ENCODE assay signal across 24 cellular contexts in the genomic region with DNA sequence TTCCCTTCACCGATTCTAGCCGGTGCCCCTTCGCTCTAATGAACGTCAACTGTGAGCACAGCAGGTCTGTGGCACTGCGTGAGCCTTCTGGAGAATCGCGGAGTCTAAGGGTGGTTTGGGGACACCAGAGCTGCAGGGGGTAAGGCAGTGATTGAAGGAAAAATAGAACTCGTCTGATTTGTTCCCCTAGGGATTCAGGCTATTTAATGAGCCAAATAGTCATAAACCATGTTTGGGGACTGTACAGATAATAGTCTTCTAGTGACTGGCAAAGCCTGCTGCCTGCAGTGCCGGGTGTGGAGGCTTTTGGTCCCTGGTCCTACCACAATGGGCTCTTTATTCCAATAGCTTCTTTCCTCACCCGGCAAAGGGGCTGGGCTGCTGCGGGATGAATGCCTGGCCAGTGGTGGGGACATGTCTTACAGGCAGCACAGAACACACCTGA. TPM values are rescaled to one million over a fixed set of nuclear protein-coding genes. Genes with fewer than 3 reads are reported as not detected.
DNase-seq lines count a peak whose midpoint lies in the region; ATAC-seq, FAIRE-seq and TF ChIP-seq lines count a peak whose summit lies in the region.
"Had no signal": no experiment of that assay in that cellular context is flagged by ENCODE, and none has a peak within 500 bp of the region (broad histone marks: within the 10 kb centered on the region; RNA-seq: fewer than 3 reads in every experiment).

No MANE protein-coding gene starts in this region.

- 38 to 45% methylated on average over 11 of the region's 11 CpGs for WGBS in pancreas, 2 donors
- 64 to 69% methylated on average over 11 of the region's 11 CpGs for WGBS in GM23248 (ENCODE audit: low coverage in 1 of 2, low lambda C conversion rate in 2 of 2, missing lambda C conversion rate in 2 of 2), 2 experiments

- no peaks in the 10 kb centered on the region for H4K20me1 ChIP-seq in GM23248 (ENCODE audit: insufficient read depth)

- no peak overlapping the region for H3K9ac ChIP-seq in GM23248

- no peaks in the 10 kb centered on the region for H3F3A ChIP-seq in GM23248 (ENCODE audit: insufficient read depth)

- H3K4me1 ChIP-seq in pancreas: no peaks in the 10 kb centered on the region
- H3K4me1 ChIP-seq in GM23248 (ENCODE audit: insufficient read depth): no peaks in the 10 kb centered on the region
- H3K4me1 ChIP-seq: heart right ventricle, thyroid gland had no signal

- FAIRE-seq in pancreas (lab: Jason Lieb, UNC): no peak
- FAIRE-seq: keratinocyte, small intestine had no signal

- intact Hi-C loops in dorsolateral prefrontal cortex (cut with DNase I) (no loop called here), pancreas (cut with DNase I) (no loop called here)

- H3K27me3 ChIP-seq in dorsolateral prefrontal cortex (peaks cover 0 to 19% (median 0%) of the 10 kb centered on the region in 45 donors), pancreas (no peaks in the 10 kb centered on the region), GM23248 (replicated peaks; ENCODE audit: insufficient read depth) (peaks cover 10% of the 10 kb centered on the region; the same call in 1 of the 2 replicates)
- H3K27me3 ChIP-seq: thyroid gland had no signal

- peak in 2 of 56 donors; percentile 12 to 15 for TF ChIP-seq CTCF in dorsolateral prefrontal cortex (IDR thresholded peaks at IDR 0.05 in 54 of 56, conservative IDR thresholded peaks at IDR 0.05 in 2 of 56; ENCODE audit: low read depth in 1 of 56, partially characterized antibody in 56 of 56)
- TF ChIP-seq CTCF in pancreas (IDR thresholded peaks at IDR 0.05): no peak

- H3K27ac ChIP-seq in dorsolateral prefrontal cortex: peak overlapping the region in 40 of 59 donors; percentile 12 to 83 (median 64)
- H3K27ac ChIP-seq in pancreas: no peak overlapping the region
- H3K27ac ChIP-seq in GM23248: no peak overlapping the region
- H3K27ac ChIP-seq: brain microvascular endothelial cell, heart right ventricle, neutrophil, thyroid gland had no signal

- H3K4me2 ChIP-seq in GM23248 (ENCODE audit: unreplicated experiment): no peak overlapping the region

- no peaks in the 10 kb centered on the region for H3K36me3 ChIP-seq in pancreas
- no peaks in the 10 kb centered on the region for H3K36me3 ChIP-seq in GM23248 (ENCODE audit: low read depth)
- H3K36me3 ChIP-seq: brain microvascular endothelial cell, heart right ventricle, neutrophil, thyroid gland had no signal

- no peak overlapping the region for H2AFZ ChIP-seq in GM23248

- in situ Hi-C loops in GM23248 (cut with MboI): loop anchor here (5.0 kb wide), 1 partner anchor 50 kb away; no protein-coding TSS in a partner anchor

- peak; percentile 19 for DNase-seq in COR-L47 (lab: John Stamatoyannopoulos, UW)
- DNase-seq in NCI-H2171 (lab: John Stamatoyannopoulos, UW): peak; percentile 51
- peak in 8 of 10 donors; percentile 48 to 73 (median 65) for DNase-seq in dorsolateral prefrontal cortex
- DNase-seq in pancreas: peak in 3 of 6 donors; percentile 15 to 48 (median 22)
- no peak for DNase-seq in GM23248
- no peak for DNase-seq in AG08396 (ENCODE audit: low spot score)
- DNase-seq in NCI-H1048 (lab: John Stamatoyannopoulos, UW): no peak
- DNase-seq: activated naive CD4-positive, alpha-beta T cell treated with anti-CD3 and anti-CD28 coated beads, Interleukin-2, amount 10 ng/mL, durations not matched to agents 7 days and 5 days; brain microvascular endothelial cell; DMS79 treated with DMSO at 0.1 percent for 48 hours; GOT3; IMR-90; MM.1S; NCI-H2081; small intestine; stimulated activated CD4-positive, alpha-beta T cell treated with anti-CD3 and anti-CD28 coated beads, Interleukin-4, amount 100 ng/mL, for 4 hours; stimulated activated CD8-positive, alpha-beta memory T cell treated with anti-CD3 and anti-CD28 coated beads, Interleukin-4, amount 100 ng/mL, for 48 hours; thyroid gland had no signal

- H3K9me2 ChIP-seq in GM23248 (ENCODE audit: insufficient read depth): no peaks in the 10 kb centered on the region

- H3K4me3 ChIP-seq in dorsolateral prefrontal cortex (peak overlapping the region in 5 of 59 donors; percentile 5 to 28 (median 8)), pancreas (no peak overlapping the region), GM23248 (no peak overlapping the region)
- H3K4me3 ChIP-seq: heart right ventricle, thyroid gland had no signal

- peak in 3 of 4 donors; percentile 35 to 76 (median 61) for ATAC-seq in pancreas
- ATAC-seq: esophagus mucosa, heart right ventricle, Panc1 had no signal

- no peaks in the 10 kb centered on the region for H3K79me2 ChIP-seq in GM23248 (ENCODE audit: insufficient read depth)

- H3K9me3 ChIP-seq in pancreas (no peaks in the 10 kb centered on the region), GM23248 (ENCODE audit: low read depth) (no peaks in the 10 kb centered on the region)
- H3K9me3 ChIP-seq: heart right ventricle, neutrophil, thyroid gland had no signal

RNA-seq across cellular contexts. Expression of a gene that starts 11.1 kb away (rescaled TPM):
- total RNA-seq in dorsolateral prefrontal cortex (1 to 10 TPM in 92 of 120 experiments, under 1 TPM in 28; 0.36 to 3.2 (median 1.3) TPM), pancreas (under 1 TPM in 4 of 6 donors, not detected in 2; 0.04 to 0.12 (median 0.09) TPM)
- polyA plus RNA-seq in pancreas (under 1 TPM; 0.02 to 0.15 TPM), GM23248 (2016; fragmentation: Nextera tagmentation; extraction: Ambion mirVana) (not detected in 2 replicates)
- total RNA-seq in GM23248 (2014; rRNA removed; shearing (Covaris generic)): not detected in 2 replicates
- total RNA-seq: esophagus mucosa, mesenteric fat pad had no signal
- polyA plus RNA-seq: heart right ventricle had no signal

RNA-seq across cellular contexts. Expression of a gene that starts 55.2 kb away (rescaled TPM):
- total RNA-seq in dorsolateral prefrontal cortex: 100 to 1,000 TPM in 3 of 120 experiments, 10 to 100 TPM in 117; 10.4 to 115 (median 38.3) TPM
- 1 to 10 TPM; 1.2 to 5.1 (median 1.8) TPM for total RNA-seq in pancreas
- polyA plus RNA-seq in pancreas: 10 to 100 TPM in 1 of 2 donors, 1 to 10 TPM in 1; 7.4 to 15.9 TPM
- total RNA-seq in GM23248 (2014; rRNA removed; shearing (Covaris generic)): 0.22 TPM in 1 of 2 replicates, not detected in the other
- 0.10 and 0.43 TPM in 2 replicates for polyA plus RNA-seq in GM23248 (2016; fragmentation: Nextera tagmentation; extraction: Ambion mirVana)

Comparison
In these comparisons a context has a peak if more than half of its experiments do, and no peak if none do; other contexts are left out.
1. DNase-seq: peak in COR-L47 (single experiment), NCI-H2171 (single experiment) and dorsolateral prefrontal cortex (8 of 10); none in GM23248 (single experiment), AG08396 (single experiment) and NCI-H1048 (single experiment).
2. H3K27ac ChIP-seq: peak in dorsolateral prefrontal cortex (40 of 59); none in pancreas (0 of 4) and GM23248 (single experiment).